Comparison of ENCODE assay signal across 16 cellular contexts in genomic region chr3:46690798-46691197, GRCh38. TPM values are rescaled to one million over a fixed set of nuclear protein-coding genes. Genes with fewer than 3 reads are reported as not detected.
DNase-seq lines count a peak whose midpoint lies in the region; ATAC-seq and TF ChIP-seq lines count a peak whose summit lies in the region.
"Had no signal": no experiment of that assay in that cellular context is flagged by ENCODE, and none has a peak within 500 bp of the region (broad histone marks: within the 10 kb centered on the region; RNA-seq: fewer than 3 reads in every experiment).

No MANE protein-coding gene starts in this region.

- DNase-seq in ELF-1 (ENCODE audit: low read depth, low spot score) (peak; percentile 38), SW480 (ENCODE audit: low spot score) (peak; percentile 70), hepatic stellate cell (ENCODE audit: low spot score) (peak; percentile 52), spleen (peak; percentile 82), NCI-H82 (lab: John Stamatoyannopoulos, UW) (no peak), mesothelial cell of epicardium (ENCODE audit: low spot score in 2 of 2, unreplicated experiment in 2 of 2) (no peak)
- no peak for DNase-seq in CD8-positive, alpha-beta memory T cell
- no peak for DNase-seq in stimulated activated naive CD8-positive, alpha-beta T cell treated with anti-CD3 and anti-CD28 coated beads, Interleukin-15, Interleukin-2, amounts not matched to agents 100 U/mL and 50 U/mL, for 24 hours
- DNase-seq: amniotic stem cell; NCI-H1048; NCI-H510A; SJCRH30; stimulated activated CD4-positive, alpha-beta T cell treated with anti-CD3 and anti-CD28 coated beads, Interleukin-2, amount 100 ng/mL, for 24 hours; WERI-Rb-1 had no signal

- no peaks in the 10 kb centered on the region for H3K9me3 Mint-ChIP-seq in CD8-positive, alpha-beta memory T cell
- H3K9me3 Mint-ChIP-seq in mesothelial cell of epicardium: no peaks in the 10 kb centered on the region
- H3K9me3 Mint-ChIP-seq: stimulated activated effector memory CD8-positive, alpha-beta T cell treated with anti-CD3 and anti-CD28 coated beads, Interleukin-12 subunit alpha, Interleukin-12 subunit beta, amount 100 ng/mL, for 72 hours had no signal

- ATAC-seq in stimulated activated naive CD8-positive, alpha-beta T cell treated with anti-CD3 and anti-CD28 coated beads, Interleukin-15, Interleukin-2, amounts not matched to agents 100 U/mL and 50 U/mL, for 24 hours: no peak
- ATAC-seq: stimulated activated effector memory CD8-positive, alpha-beta T cell treated with anti-CD3 and anti-CD28 coated beads, Interleukin-12 subunit alpha, Interleukin-12 subunit beta, amount 100 ng/mL, for 72 hours had no signal

- H3K27me3 ChIP-seq in spleen (replicated peaks in 1 of 7): peaks cover 0 to 34% (median 0%) of the 10 kb centered on the region in 7 donors
- H3K27me3 ChIP-seq in CD8-positive, alpha-beta memory T cell (ENCODE audit: insufficient read depth, low read length, poor library complexity, severe bottlenecking): no peaks in the 10 kb centered on the region

- 43 to 61% (median 56%) methylated on average over 2 to 5 of the region's 5 CpGs for WGBS in spleen, 5 donors

- intact Hi-C loops in spleen (cut with DNase I; ENCODE audit: low total_unique reads): no loop called here

- TF ChIP-seq CTCF in spleen (IDR thresholded peaks at IDR 0.05 in 8 of 11, conservative IDR thresholded peaks at IDR 0.05 in 3 of 11): no peak
- no peak for TF ChIP-seq CTCF in mesothelial cell of epicardium (IDR thresholded peaks at IDR 0.05; ENCODE audit: unreplicated experiment)

- no peak overlapping the region for H3K4me3 ChIP-seq in spleen
- no peak overlapping the region for H3K4me3 ChIP-seq in CD8-positive, alpha-beta memory T cell (ENCODE audit: low read length)
- H3K4me3 ChIP-seq: SJCRH30 had no signal

- H3K4me1 ChIP-seq in spleen: peaks cover 42 to 62% (median 55%) of the 10 kb centered on the region in 6 donors
- peaks cover 50% of the 10 kb centered on the region for H3K4me1 ChIP-seq in CD8-positive, alpha-beta memory T cell (ENCODE audit: insufficient read depth, low read length)

- H3K36me3 Mint-ChIP-seq in CD8-positive, alpha-beta memory T cell: no peaks in the 10 kb centered on the region
- no peaks in the 10 kb centered on the region for H3K36me3 Mint-ChIP-seq in mesothelial cell of epicardium
- H3K36me3 Mint-ChIP-seq: stimulated activated effector memory CD8-positive, alpha-beta T cell treated with anti-CD3 and anti-CD28 coated beads, Interleukin-12 subunit alpha, Interleukin-12 subunit beta, amount 100 ng/mL, for 72 hours had no signal

- POLR2A ChIA-PET in CD8-positive, alpha-beta memory T cell (lab: Charles Lee): no interaction called here

- H3K27ac ChIP-seq in spleen: peak overlapping the region in 4 of 8 donors; percentile 39 to 48 (median 46)
- no peak overlapping the region for H3K27ac ChIP-seq in CD8-positive, alpha-beta memory T cell (ENCODE audit: low read depth, low read length)
- H3K27ac ChIP-seq: SJCRH30, WERI-Rb-1 had no signal

- H3K4me1 Mint-ChIP-seq in CD8-positive, alpha-beta memory T cell: peaks cover 23 to 53% (median 34%) of the 10 kb centered on the region in 3 donors
- H3K4me1 Mint-ChIP-seq in mesothelial cell of epicardium: peaks cover 7% of the 10 kb centered on the region

- TF ChIP-seq POLR2A in spleen (IDR thresholded peaks at IDR 0.05): no peak

- H3K4me3 Mint-ChIP-seq in CD8-positive, alpha-beta memory T cell: peak overlapping the region in 1 of 7 donors; percentile 39
- no peak overlapping the region for H3K4me3 Mint-ChIP-seq in mesothelial cell of epicardium
- H3K4me3 Mint-ChIP-seq: stimulated activated effector memory CD8-positive, alpha-beta T cell treated with anti-CD3 and anti-CD28 coated beads, Interleukin-12 subunit alpha, Interleukin-12 subunit beta, amount 100 ng/mL, for 72 hours had no signal

- H3K27me3 Mint-ChIP-seq in CD8-positive, alpha-beta memory T cell: peaks cover 0 to 4% of the 10 kb centered on the region in 2 donors
- H3K27me3 Mint-ChIP-seq in mesothelial cell of epicardium (ENCODE audit: low read depth): peaks cover 17% of the 10 kb centered on the region

- CTCF ChIA-PET in CD8-positive, alpha-beta memory T cell (lab: Charles Lee): no interaction called here

- H3K36me3 ChIP-seq in spleen: peaks cover 0 to 29% (median 1%) of the 10 kb centered on the region in 6 donors
- no peaks in the 10 kb centered on the region for H3K36me3 ChIP-seq in CD8-positive, alpha-beta memory T cell (ENCODE audit: insufficient read depth, low read length)
- H3K36me3 ChIP-seq: SJCRH30, WERI-Rb-1 had no signal

- no peak overlapping the region for H3K27ac Mint-ChIP-seq in CD8-positive, alpha-beta memory T cell
- no peak overlapping the region for H3K27ac Mint-ChIP-seq in mesothelial cell of epicardium
- H3K27ac Mint-ChIP-seq: stimulated activated effector memory CD8-positive, alpha-beta T cell treated with anti-CD3 and anti-CD28 coated beads, Interleukin-12 subunit alpha, Interleukin-12 subunit beta, amount 100 ng/mL, for 72 hours had no signal

- no peaks in the 10 kb centered on the region for H3K9me3 ChIP-seq in spleen
- no peaks in the 10 kb centered on the region for H3K9me3 ChIP-seq in CD8-positive, alpha-beta memory T cell (ENCODE audit: low read length)
- H3K9me3 ChIP-seq: SJCRH30 had no signal

RNA-seq across cellular contexts. Expression of gene ALS2CL, which starts 2.7 kb away (rescaled TPM):
- total RNA-seq in spleen (10 to 100 TPM; 16.3 to 45.7 (median 29.8) TPM), mesothelial cell of epicardium (6.2 to 7.1 TPM (median 6.8 TPM) in 3 replicates)
- polyA plus RNA-seq in spleen: 10 to 100 TPM in 2 of 3 donors, 1 to 10 TPM in 1; 7.9 to 61.2 (median 34.9) TPM
- total RNA-seq in CD8-positive, alpha-beta memory T cell: under 1 TPM; 0.84 to 0.96 TPM
- 1.2 TPM for polyA plus RNA-seq in CD8-positive, alpha-beta memory T cell

RNA-seq across cellular contexts. Expression of gene TMIE, which starts 10.4 kb away (rescaled TPM):
- total RNA-seq in spleen (1 to 10 TPM in 2 of 7 donors, under 1 TPM in 3, not detected in 2; 0.23 to 1.6 (median 0.74) TPM), mesothelial cell of epicardium (0.31 to 0.68 TPM (median 0.54 TPM) in 3 replicates)
- polyA plus RNA-seq in spleen: under 1 TPM; 0.48 to 0.77 (median 0.61) TPM
- total RNA-seq in CD8-positive, alpha-beta memory T cell: under 1 TPM in 1 of 2 experiments, not detected in 1; 0.16 TPM
- 0.67 TPM for polyA plus RNA-seq in CD8-positive, alpha-beta memory T cell
- total RNA-seq: osteocyte had no signal

RNA-seq across cellular contexts. Expression of gene PRSS50, which starts 26.9 kb away (rescaled TPM):
- under 1 TPM in 2 of 7 donors, not detected in 5; 0.14 to 0.34 TPM for total RNA-seq in spleen
- not detected for polyA plus RNA-seq in spleen
- not detected for total RNA-seq in CD8-positive, alpha-beta memory T cell
- polyA plus RNA-seq in CD8-positive, alpha-beta memory T cell: 0.13 TPM
- total RNA-seq in mesothelial cell of epicardium: 4.4 to 4.8 TPM (median 4.5 TPM) in 3 replicates
- total RNA-seq: osteocyte, SJCRH30 had no signal

Comparison
In these comparisons a context has a peak if more than half of its experiments do, and no peak if none do; other contexts are left out.
1. DNase-seq: peak in ELF-1 (single experiment), SW480 (single experiment), hepatic stellate cell (single experiment) and spleen (single experiment); none in NCI-H82 (single experiment), CD8-positive, alpha-beta memory T cell (0 of 5), mesothelial cell of epicardium (0 of 2) and stimulated activated naive CD8-positive, alpha-beta T cell treated with anti-CD3 and anti-CD28 coated beads, Interleukin-15, Interleukin-2, amounts not matched to agents 100 U/mL and 50 U/mL, for 24 hours (single experiment).